In genomic region chr16:11052080-11052808, GRCh38 we compare ENCODE assay signal across 9 cellular contexts.
DNase-seq lines count a peak whose midpoint lies in the region; ATAC-seq and TF ChIP-seq lines count a peak whose summit lies in the region.
"Had no signal": no experiment of that assay in that cellular context is flagged by ENCODE, and none has a peak within 500 bp of the region (broad histone marks: within the 10 kb centered on the region; RNA-seq: fewer than 3 reads in every experiment).

No MANE protein-coding gene starts in this region.

- H3K9ac ChIP-seq in colonic mucosa (ENCODE audit: low read depth in 2 of 2, low read length in 2 of 2) = no peak overlapping the region

- intact Hi-C loops in posterior vena cava (cut with DNase I) (no loop called here), colonic mucosa (cut with DNase I) (no loop called here)

- peaks cover 2% of the 10 kb centered on the region for H3K4me1 ChIP-seq in colonic mucosa

- H3K4me3 ChIP-seq in WERI-Rb-1 (ENCODE audit: low read depth, low read length) (no peak overlapping the region), colonic mucosa (no peak overlapping the region)
- H3K4me3 ChIP-seq: upper lobe of left lung had no signal

- TF ChIP-seq CTCF in WERI-Rb-1 (IDR thresholded peaks at IDR 0.05; ENCODE audit: low read depth, low read length) (no peak), colonic mucosa (IDR thresholded peaks at IDR 0.05) (no peak)

- no peaks in the 10 kb centered on the region for H3K27me3 ChIP-seq in WERI-Rb-1 (ENCODE audit: insufficient read depth, low read depth, severe bottlenecking)
- H3K27me3 ChIP-seq in colonic mucosa = no peaks in the 10 kb centered on the region
- H3K27me3 ChIP-seq: upper lobe of left lung had no signal

- H3K27ac ChIP-seq in WERI-Rb-1 = no peak overlapping the region
- no peak overlapping the region for H3K27ac ChIP-seq in colonic mucosa
- H3K27ac ChIP-seq: upper lobe of left lung had no signal

- peak; percentile 17 to 25 for DNase-seq in activated CD4-positive, alpha-beta T cell treated with anti-CD3 and anti-CD28 coated beads, Interleukin-2, amount 50 U/mL, for 4 hours
- DNase-seq in posterior vena cava (ENCODE audit: low spot score) (peak; percentile 73), dedifferentiated amniotic fluid mesenchymal stem cell (ENCODE audit: extremely low spot score) (no peak), Ammon's horn (ENCODE audit: low spot score) (no peak), WERI-Rb-1 (no peak), colonic mucosa (no peak)

- ATAC-seq in GM19043 (IDR thresholded peaks at IDR 0.05; ENCODE audit: low read depth, unreplicated experiment) = peak; percentile 83
- ATAC-seq in HG03135 (IDR thresholded peaks at IDR 0.05; ENCODE audit: unreplicated experiment) = peak; percentile 82

- peaks cover 7% of the 10 kb centered on the region for H3K36me3 ChIP-seq in WERI-Rb-1
- no peaks in the 10 kb centered on the region for H3K36me3 ChIP-seq in colonic mucosa

- H3K9me3 ChIP-seq in WERI-Rb-1 (ENCODE audit: severe bottlenecking) = no peaks in the 10 kb centered on the region
- no peaks in the 10 kb centered on the region for H3K9me3 ChIP-seq in colonic mucosa
- H3K9me3 ChIP-seq: upper lobe of left lung had no signal

Comparison
In these comparisons a context has a peak if more than half of its experiments do, and no peak if none do; other contexts are left out.
1. DNase-seq: peak in activated CD4-positive, alpha-beta T cell treated with anti-CD3 and anti-CD28 coated beads, Interleukin-2, amount 50 U/mL, for 4 hours (2 of 2) and posterior vena cava (single experiment); none in dedifferentiated amniotic fluid mesenchymal stem cell (single experiment), Ammon's horn (single experiment), WERI-Rb-1 (single experiment) and colonic mucosa (single experiment).